9 cellular contexts compared by ENCODE assay signal in genomic region chr2:207223051-207223450, GRCh38. TPM values are rescaled to one million over a fixed set of nuclear protein-coding genes. Genes with fewer than 3 reads are reported as not detected.
DNase-seq lines count a peak whose midpoint lies in the region; TF ChIP-seq lines count a peak whose summit lies in the region.
"Had no signal": no experiment of that assay in that cellular context is flagged by ENCODE, and none has a peak within 500 bp of the region (broad histone marks: within the 10 kb centered on the region; RNA-seq: fewer than 3 reads in every experiment).

No MANE protein-coding gene starts in this region.

- no peak overlapping the region for H3K27ac ChIP-seq in sigmoid colon
- H3K27ac ChIP-seq: 22Rv1 had no signal

- H3K9me3 ChIP-seq in sigmoid colon: no peaks in the 10 kb centered on the region

- peak overlapping the region; percentile 80 for H3K27ac Mint-ChIP-seq in glutamatergic neuron (ENCODE audit: unreplicated experiment)

- no peak overlapping the region for H3K4me3 ChIP-seq in sigmoid colon

- H3K4me1 Mint-ChIP-seq in glutamatergic neuron (ENCODE audit: low read depth, unreplicated experiment): peaks cover 85% of the 10 kb centered on the region

- H3K4me1 ChIP-seq in sigmoid colon: peaks cover 0 to 43% (median 21%) of the 10 kb centered on the region in 4 donors

- WGBS in sigmoid colon, 2 donors: 68 to 70% methylated on average over 3 of the region's 3 CpGs

- no peak for TF ChIP-seq EP300 in sigmoid colon (IDR thresholded peaks at IDR 0.05)

- H3K27me3 Mint-ChIP-seq in glutamatergic neuron (ENCODE audit: unreplicated experiment): no peaks in the 10 kb centered on the region

- H3K36me3 ChIP-seq in sigmoid colon: no peaks in the 10 kb centered on the region

- DNase-seq in DMS 273 (lab: John Stamatoyannopoulos, UW; ENCODE audit: unreplicated experiment) (peak; percentile 2), DMS 273 treated with DMSO at 0.1 percent for 48 hours (lab: John Stamatoyannopoulos, UW) (no peak), H4 (ENCODE audit: low spot score) (peak; percentile 33), NCI-H2227 treated with DMSO at 0.1 percent for 48 hours (lab: John Stamatoyannopoulos, UW) (peak; percentile 94), glutamatergic neuron (peak; percentile 56), sigmoid colon (no peak), NOMO-1 (lab: John Stamatoyannopoulos, UW; ENCODE audit: unreplicated experiment in 2 of 2) (no peak), GOT3 (lab: John Stamatoyannopoulos, UW) (no peak)

- intact Hi-C loops in sigmoid colon (cut with DNase I): loop anchor here (10.0 kb wide), 1 partner anchor 138 kb away; no protein-coding TSS in a partner anchor

- H3K4me3 Mint-ChIP-seq in glutamatergic neuron (ENCODE audit: unreplicated experiment): peak overlapping the region; percentile 67

- no peaks in the 10 kb centered on the region for H3K27me3 ChIP-seq in sigmoid colon

- no peaks in the 10 kb centered on the region for H3K36me3 Mint-ChIP-seq in glutamatergic neuron (ENCODE audit: unreplicated experiment)

- H3K9me3 Mint-ChIP-seq in glutamatergic neuron (ENCODE audit: unreplicated experiment): peaks cover 13% of the 10 kb centered on the region

- TF ChIP-seq CTCF in glutamatergic neuron (IDR thresholded peaks at IDR 0.05; ENCODE audit: partially characterized antibody, unreplicated experiment) (no peak), sigmoid colon (IDR thresholded peaks at IDR 0.05) (no peak)

- no peak for TF ChIP-seq POLR2A in sigmoid colon (IDR thresholded peaks at IDR 0.05)

RNA-seq across cellular contexts. Expression of gene KLF7, which starts 57.3 kb away (rescaled TPM):
- 2.6 and 6.8 TPM in 2 replicates for total RNA-seq in H4 (2014; rRNA removed; shearing (Covaris generic))
- total RNA-seq in glutamatergic neuron (ENCODE audit: unreplicated experiment) (323 TPM), sigmoid colon (10 to 100 TPM; 21.2 to 52.1 (median 25.1) TPM)
- polyA plus RNA-seq in sigmoid colon: 1 to 10 TPM in 1 of 3 donors, under 1 TPM in 2; 0.60 to 7.8 (median 0.69) TPM

Comparison
In these comparisons a context has a peak if more than half of its experiments do, and no peak if none do; other contexts are left out.
1. DNase-seq: peak in DMS 273 (single experiment), H4 (single experiment), NCI-H2227 treated with DMSO at 0.1 percent for 48 hours (single experiment) and glutamatergic neuron (single experiment); none in DMS 273 treated with DMSO at 0.1 percent for 48 hours (single experiment), sigmoid colon (single experiment), NOMO-1 (0 of 2) and GOT3 (single experiment).